In the genomic region with DNA sequence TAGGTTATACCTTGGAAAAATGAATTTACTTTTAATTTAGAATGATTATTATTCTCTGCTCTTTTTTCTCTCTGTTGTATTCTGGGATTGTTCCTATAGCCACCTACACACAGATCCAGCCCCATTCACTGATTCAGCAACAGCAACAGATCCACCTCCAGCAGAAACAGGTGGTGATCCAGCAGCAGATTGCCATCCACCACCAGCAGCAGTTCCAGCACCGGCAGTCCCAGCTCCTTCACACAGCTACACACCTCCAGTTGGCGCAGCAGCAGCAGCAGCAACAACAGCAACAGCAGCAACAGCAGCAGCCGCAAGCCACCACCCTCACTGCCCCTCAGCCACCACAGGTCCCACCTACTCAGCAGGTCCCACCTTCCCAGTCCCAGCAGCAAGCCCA, we compare ENCODE assay signal across 1 cellular context. TPM values are rescaled to one million over a fixed set of nuclear protein-coding genes. Genes with fewer than 3 reads are reported as not detected.
"Had no signal": no experiment of that assay in that cellular context is flagged by ENCODE, and none has a peak within 500 bp of the region (broad histone marks: within the 10 kb centered on the region; RNA-seq: fewer than 3 reads in every experiment).

No MANE protein-coding gene starts in this region.

RNA-seq across cellular contexts. Expression of a gene that starts 56.9 kb away (rescaled TPM):
- total RNA-seq: M059J had no signal
